36 cellular contexts compared by ENCODE assay signal in the genomic region with DNA sequence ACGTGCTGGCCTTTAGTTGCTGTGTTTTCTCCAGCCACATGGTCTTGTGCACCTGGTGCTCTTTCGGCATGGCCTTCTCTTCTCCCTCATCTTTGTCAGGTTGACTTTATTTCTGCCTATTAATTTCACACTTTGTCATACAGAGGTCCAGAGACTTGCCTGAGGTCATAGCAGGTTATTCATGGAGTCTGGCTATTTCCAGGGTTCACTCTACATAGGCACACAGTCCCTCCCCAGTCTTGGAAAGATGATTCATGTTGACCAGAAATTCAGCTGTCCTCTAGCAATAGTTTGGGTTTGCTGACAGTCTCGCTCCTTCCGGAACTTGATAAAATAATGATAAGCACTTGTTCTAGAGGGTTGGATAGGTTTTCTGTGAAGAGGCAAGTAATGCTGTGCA.
"Had no signal": no experiment of that assay in that cellular context is flagged by ENCODE, and none has a peak within 500 bp of the region (broad histone marks: within the 10 kb centered on the region; RNA-seq: fewer than 3 reads in every experiment).

No MANE protein-coding gene starts in this region.

- H3K27me3 ChIP-seq: ascending aorta, cardiac muscle cell, MG63, Peyer's patch, SJSA1 had no signal

- H3K9me3 Mint-ChIP-seq: activated CD4-positive, alpha-beta T cell treated with anti-CD3 and anti-CD28 coated beads, Interleukin-2, amount 10 ng/mL, durations not matched to agents 7 days and 5 days; activated naive CD4-positive, alpha-beta T cell treated with anti-CD3 and anti-CD28 coated beads, Interleukin-2, amount 50 U/mL, for 24 hours; activated naive CD8-positive, alpha-beta T cell treated with anti-CD3 and anti-CD28 coated beads, Interleukin-2, amount 10 ng/mL, durations not matched to agents 7 days and 5 days; activated T-cell treated with anti-CD3 and anti-CD28 coated beads, Interleukin-2, amount 50 U/mL, for 24 hours; activated T-helper 2 cell treated with anti-CD3 and anti-CD28 coated beads, Interferon-gamma antibody, Interleukin-2, Interleukin-4, amounts not matched to agents 10 μg/mL and 5 μg/mL and 100 μg/mL, durations not matched to agents 14 hours and 24 hours and 36 hours; central memory CD8-positive, alpha-beta T cell; T-helper 1 cell treated with Interleukin-12 subunit alpha and Interleukin-12 subunit beta and Interleukin-4 antibody, amounts not matched to agents 30 μg/mL and 1 μg/mL, for 36 hours; T-helper 2 cell treated with Interferon-gamma antibody and Interleukin-4, amounts not matched to agents 5 μg/mL and 100 μg/mL, for 36 hours had no signal

- H3K27ac Mint-ChIP-seq: activated CD4-positive, alpha-beta T cell treated with anti-CD3 and anti-CD28 coated beads for 36 hours; activated CD4-positive, alpha-beta T cell treated with anti-CD3 and anti-CD28 coated beads, Interleukin-2, amount 10 ng/mL, durations not matched to agents 7 days and 5 days; activated CD8-positive, alpha-beta T cell treated with anti-CD3 and anti-CD28 coated beads, Interleukin-2, amount 10 ng/mL, durations not matched to agents 7 days and 5 days; activated naive CD4-positive, alpha-beta T cell treated with anti-CD3 and anti-CD28 coated beads, Interleukin-2, amount 50 U/mL, for 24 hours; activated naive CD8-positive, alpha-beta T cell treated with anti-CD3 and anti-CD28 coated beads, Interleukin-2, amount 10 ng/mL, durations not matched to agents 7 days and 5 days; activated T-cell treated with anti-CD3 and anti-CD28 coated beads, Interleukin-2, amount 50 U/mL, for 24 hours; activated T-helper 2 cell treated with anti-CD3 and anti-CD28 coated beads, Interferon-gamma antibody, Interleukin-2, Interleukin-4, amounts not matched to agents 10 μg/mL and 5 μg/mL and 100 μg/mL, durations not matched to agents 14 hours and 24 hours and 36 hours; T-helper 1 cell treated with Interleukin-12 subunit alpha and Interleukin-12 subunit beta and Interleukin-4 antibody, amounts not matched to agents 30 μg/mL and 1 μg/mL, for 36 hours; T-helper 2 cell treated with Interferon-gamma antibody and Interleukin-4, amounts not matched to agents 5 μg/mL and 100 μg/mL, for 36 hours had no signal

- H3K36me3 Mint-ChIP-seq: activated naive CD4-positive, alpha-beta T cell treated with anti-CD3 and anti-CD28 coated beads, Interleukin-2, amount 50 U/mL, for 24 hours had no signal

- DNase-seq: activated CD4-positive, alpha-beta T cell treated with anti-CD3 and anti-CD28 coated beads for 36 hours; activated CD4-positive, alpha-beta T cell treated with anti-CD3 and anti-CD28 coated beads, Interleukin-2, amount 10 ng/mL, durations not matched to agents 7 days and 5 days; activated CD4-positive, alpha-beta T cell treated with anti-CD3 and anti-CD28 coated beads, Interleukin-2, amount 50 U/mL, for 48 hours; activated CD8-positive, alpha-beta T cell treated with anti-CD3 and anti-CD28 coated beads, Interleukin-2, amount 10 ng/mL, durations not matched to agents 7 days and 5 days; activated gamma-delta T cell; activated naive CD4-positive, alpha-beta T cell treated with Interleukin-2 at 50 U/mL for 16 hours; activated naive CD8-positive, alpha-beta T cell treated with anti-CD3 and anti-CD28 coated beads, Interleukin-2, amount 10 ng/mL, durations not matched to agents 7 days and 5 days; activated T-cell treated with anti-CD3 and anti-CD28 coated beads, Interleukin-2, amount 50 U/mL, for 24 hours; amygdala; Kasumi-1; KG1; MG63; NCI-H1048; NCI-H1105 treated with DMSO at 0.1 percent for 48 hours; NCI-H1436; NCI-H1694; NCI-H1930; NCI-H2081 treated with DMSO at 0.1 percent for 48 hours; NCI-H345; NCI-H526; NCI-H748 treated with DMSO at 0.1 percent for 48 hours; NK-92 treated with Interleukin-12 subunit alpha and Interleukin-12 subunit beta, amount 100 ng/mL, for 24 hours; PC-3; Peyer's patch; RPMI8226; SHP77 treated with DMSO at 0.1 percent for 48 hours; SK-N-SH had no signal

- ATAC-seq: activated CD4-positive, alpha-beta T cell treated with anti-CD3 and anti-CD28 coated beads for 36 hours; activated CD4-positive, CD25-positive, alpha-beta regulatory T cell treated with anti-CD3 and anti-CD28 coated beads, Interleukin-2, amount 50 U/mL, for 24 hours; activated CD8-positive, alpha-beta T cell treated with anti-CD3 and anti-CD28 coated beads, Interleukin-2, amount 10 ng/mL, durations not matched to agents 7 days and 5 days; PC-3 had no signal

- H3K4me3 Mint-ChIP-seq: activated CD4-positive, alpha-beta T cell treated with anti-CD3 and anti-CD28 coated beads for 36 hours; activated CD4-positive, alpha-beta T cell treated with anti-CD3 and anti-CD28 coated beads, Interleukin-2, amount 10 ng/mL, durations not matched to agents 7 days and 5 days; activated CD8-positive, alpha-beta T cell treated with anti-CD3 and anti-CD28 coated beads, Interleukin-2, amount 10 ng/mL, durations not matched to agents 7 days and 5 days; activated naive CD4-positive, alpha-beta T cell treated with anti-CD3 and anti-CD28 coated beads, Interleukin-2, amount 50 U/mL, for 24 hours; activated naive CD8-positive, alpha-beta T cell treated with anti-CD3 and anti-CD28 coated beads, Interleukin-2, amount 10 ng/mL, durations not matched to agents 7 days and 5 days; activated T-cell treated with anti-CD3 and anti-CD28 coated beads, Interleukin-2, amount 50 U/mL, for 24 hours; central memory CD8-positive, alpha-beta T cell; T-helper 1 cell treated with Interleukin-12 subunit alpha and Interleukin-12 subunit beta and Interleukin-4 antibody, amounts not matched to agents 30 μg/mL and 1 μg/mL, for 36 hours; T-helper 2 cell treated with Interferon-gamma antibody and Interleukin-4, amounts not matched to agents 5 μg/mL and 100 μg/mL, for 36 hours had no signal

- H3K4me3 ChIP-seq: ascending aorta, cardiac muscle cell, MG63, Peyer's patch, SJSA1 had no signal

- H3K4me2 ChIP-seq: SK-N-SH had no signal

- H3K36me3 ChIP-seq: ascending aorta, cardiac muscle cell, MG63, Peyer's patch, SJSA1 had no signal

- H3K9ac ChIP-seq: SK-N-SH had no signal

- H3K27me3 Mint-ChIP-seq: activated CD4-positive, alpha-beta T cell treated with anti-CD3 and anti-CD28 coated beads for 36 hours; activated CD4-positive, alpha-beta T cell treated with anti-CD3 and anti-CD28 coated beads, Interleukin-2, amount 10 ng/mL, durations not matched to agents 7 days and 5 days; activated naive CD4-positive, alpha-beta T cell treated with anti-CD3 and anti-CD28 coated beads, Interleukin-2, amount 50 U/mL, for 24 hours; activated naive CD8-positive, alpha-beta T cell treated with anti-CD3 and anti-CD28 coated beads, Interleukin-2, amount 10 ng/mL, durations not matched to agents 7 days and 5 days; activated T-cell treated with anti-CD3 and anti-CD28 coated beads, Interleukin-2, amount 50 U/mL, for 24 hours; central memory CD8-positive, alpha-beta T cell had no signal

- H3K27ac ChIP-seq: cardiac muscle cell, Peyer's patch, SJSA1 had no signal

- H3K9me3 ChIP-seq: ascending aorta, MG63, Peyer's patch, SJSA1, SK-N-SH had no signal
